Comparison of ENCODE assay signal across 8 cellular contexts in genomic region chr19:13794752-13795589, GRCh38. TPM values are rescaled to one million over a fixed set of nuclear protein-coding genes. Genes with fewer than 3 reads are reported as not detected.
DNase-seq lines count a peak whose midpoint lies in the region; ATAC-seq and TF ChIP-seq lines count a peak whose summit lies in the region.

Gene ZSWIM4 (plus strand): TSS chr19:13795443. CDS start chr19:13795649, 206 bp downstream.

- H3K4me3 ChIP-seq in dorsolateral prefrontal cortex (peak within 1 kb of the TSS; percentile 55 to 91 (median 78)), right lobe of liver (peak within 1 kb of the TSS; percentile 68 to 80 (median 71))

- DNase-seq in CD1c-positive myeloid dendritic cell (ENCODE audit: extremely low spot score) (peak; percentile 98), NCI-H774 (lab: John Stamatoyannopoulos, UW) (peak; percentile 98), dorsolateral prefrontal cortex (peak; percentile 97 to 99 (median 99)), right lobe of liver (peak; percentile 99 to 100 (median 99))
- peak; percentile 96 to 97 for DNase-seq in activated CD4-positive, alpha-beta T cell treated with anti-CD3 and anti-CD28 coated beads, Interleukin-2, amount 50 U/mL, for 48 hours
- DNase-seq in stimulated activated CD4-positive, alpha-beta T cell treated with anti-CD3 and anti-CD28 coated beads, Interleukin-4, amount 100 ng/mL, for 24 hours, result peak; percentile 96

- H3K4me1 ChIP-seq in right lobe of liver, result peaks cover 0 to 10% (median 0%) of the 10 kb centered on the region in 4 donors

- H3K27me3 ChIP-seq in dorsolateral prefrontal cortex, result no peaks in the 10 kb centered on the region
- no peaks in the 10 kb centered on the region for H3K27me3 ChIP-seq in right lobe of liver

- intact Hi-C loops in dorsolateral prefrontal cortex (cut with DNase I) (loop anchor here (2.0 to 10.0 kb wide), 3 partner anchors 20 to 700 kb away; partner anchors contain the start of genes C19orf53 (in 1 of the 2) and GIPC1 (in 1 of the 2)), right lobe of liver (cut with DNase I) (no loop called here)

- H3K27ac ChIP-seq in dorsolateral prefrontal cortex, result peak within 1 kb of the TSS in 46 of 59 donors; percentile 3 to 89 (median 74)
- peak within 1 kb of the TSS; percentile 84 to 87 (median 86) for H3K27ac ChIP-seq in right lobe of liver

- TF ChIP-seq CTCF in dorsolateral prefrontal cortex (IDR thresholded peaks at IDR 0.05 in 54 of 56, conservative IDR thresholded peaks at IDR 0.05 in 2 of 56; ENCODE audit: low read depth in 1 of 56, partially characterized antibody in 56 of 56), result peak in 10 of 56 donors; percentile 5 to 45 (median 16)
- no peak for TF ChIP-seq CTCF in right lobe of liver (IDR thresholded peaks at IDR 0.05)

- H3K9me3 ChIP-seq in right lobe of liver, result no peaks in the 10 kb centered on the region

- WGBS in right lobe of liver (ENCODE audit: insufficient coverage, low coverage, low lambda C conversion rate, missing lambda C conversion rate), result 0% methylated on average over 20 of the region's 71 CpGs

- TF ChIP-seq POLR2A in right lobe of liver (IDR thresholded peaks at IDR 0.05), result peak; percentile 59

- peak; percentile 90 for ATAC-seq in GM19438 (IDR thresholded peaks at IDR 0.05; ENCODE audit: low read depth, unreplicated experiment)
- ATAC-seq in HG03571 (IDR thresholded peaks at IDR 0.05; ENCODE audit: unreplicated experiment), result peak; percentile 89
- peak; percentile 94 to 99 (median 98) for ATAC-seq in right lobe of liver

- no peaks in the 10 kb centered on the region for H3K36me3 ChIP-seq in right lobe of liver

RNA-seq across cellular contexts. Expression of gene ZSWIM4, which starts in this region (rescaled TPM):
- 1 to 10 TPM; 4.0 to 10.0 (median 6.6) TPM for total RNA-seq in dorsolateral prefrontal cortex
- total RNA-seq in right lobe of liver, result 1 to 10 TPM in 5 of 6 experiments, under 1 TPM in 1; 0.98 to 3.7 (median 1.7) TPM

Comparison
In these comparisons a context has a peak if more than half of its experiments do, and no peak if none do; other contexts are left out.
1. Peak in every context shown above with its lines: DNase-seq, ATAC-seq, H3K4me3 ChIP-seq and H3K27ac ChIP-seq.
2. intact Hi-C loops: an anchor here in dorsolateral prefrontal cortex (2.0 to 10.0 kb wide); none called in right lobe of liver.